Comparison of ENCODE assay signal across 10 cellular contexts in the genomic region with DNA sequence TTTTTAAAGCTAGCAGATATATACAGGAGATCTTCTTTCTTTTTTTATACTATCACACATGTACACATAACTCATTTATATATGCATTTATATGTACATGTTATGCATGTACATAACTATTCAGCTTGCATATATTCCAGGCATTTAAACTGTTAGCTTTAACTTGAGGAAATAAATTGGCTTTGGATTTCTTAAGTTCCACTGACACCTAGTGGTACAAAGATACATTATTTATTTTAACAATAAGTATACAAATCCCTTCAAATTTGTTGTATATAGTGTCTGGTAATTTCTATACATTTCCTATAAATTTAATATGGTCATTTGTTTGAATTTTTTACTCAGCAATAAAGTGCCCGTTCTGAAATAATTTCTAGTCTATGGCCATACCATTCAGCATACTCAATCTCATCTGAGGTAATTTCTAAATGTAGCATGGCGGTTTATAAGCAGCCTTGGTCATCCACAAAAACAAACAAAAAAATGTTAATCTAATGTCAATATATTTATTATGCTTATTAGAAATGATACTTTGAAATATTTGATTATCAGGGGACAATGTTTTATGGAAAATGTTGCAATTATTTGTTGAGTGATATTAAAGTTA. TPM values are rescaled to one million over a fixed set of nuclear protein-coding genes. Genes with fewer than 3 reads are reported as not detected.
DNase-seq lines count a peak whose midpoint lies in the region; ATAC-seq and TF ChIP-seq lines count a peak whose summit lies in the region.
"Had no signal": no experiment of that assay in that cellular context is flagged by ENCODE, and none has a peak within 500 bp of the region (broad histone marks: within the 10 kb centered on the region; RNA-seq: fewer than 3 reads in every experiment).

No MANE protein-coding gene starts in this region.

- intact Hi-C loops in CD8-positive, alpha-beta T cell (cut with DNase I, micrococcal nuclease), result loop anchor here (2.0 to 10.0 kb wide), 3 partner anchors 120 to 298 kb away; no protein-coding TSS in a partner anchor
- intact Hi-C loops in mammary epithelial cell (cut with micrococcal nuclease), result loop anchor here (1.0 to 10.0 kb wide), 2 partner anchors 116 to 300 kb away; no protein-coding TSS in a partner anchor

- H3K4me3 ChIP-seq in CD8-positive, alpha-beta T cell (ENCODE audit: low read depth, low read length), result no peak overlapping the region
- no peak overlapping the region for H3K4me3 ChIP-seq in mammary epithelial cell (replicated peaks in 1 of 3; ENCODE audit: insufficient read depth in 1 of 3, low read depth in 2 of 3, low read length in 3 of 3)
- H3K4me3 ChIP-seq: HAP-1 had no signal

- no TSS peak for BruUV-seq in mammary epithelial cell (replicated peaks; lab: Mats Ljungman, UMichigan)

- no peaks in the 10 kb centered on the region for H3K9me3 ChIP-seq in CD8-positive, alpha-beta T cell (ENCODE audit: low read length)
- H3K9me3 ChIP-seq in mammary epithelial cell (replicated peaks; ENCODE audit: insufficient read depth, low read length), result no peaks in the 10 kb centered on the region
- H3K9me3 ChIP-seq: HAP-1 had no signal

- no peak overlapping the region for H2AFZ ChIP-seq in mammary epithelial cell (ENCODE audit: low read depth, low read length)

- ATAC-seq in CD8-positive, alpha-beta T cell, result peak; percentile 36
- no peak for ATAC-seq in HG03159 (IDR thresholded peaks at IDR 0.05; ENCODE audit: unreplicated experiment)
- no peak for ATAC-seq in GM21367 (IDR thresholded peaks at IDR 0.05; ENCODE audit: unreplicated experiment)
- ATAC-seq: activated T-cell treated with anti-CD3 and anti-CD28 coated beads, Interleukin-2, amount 50 U/mL, for 72 hours had no signal

- no peaks in the 10 kb centered on the region for H3K4me1 Mint-ChIP-seq in CD8-positive, alpha-beta T cell (ENCODE audit: low read depth)

- WGBS in mammary epithelial cell (ENCODE audit: low coverage, missing lambda C conversion rate), result 76% methylated on average over 2 of the region's 2 CpGs

- CTCF ChIA-PET in CD8-positive, alpha-beta T cell (lab: Charles Lee), result interaction anchor here (0.9 to 2.4 kb wide), 11 partner anchors 11 to 320 kb away, joined by 3 to 11 read pairs (median 3); a partner anchor contains a TSS
- CTCF ChIA-PET in mammary epithelial cell (lab: Charles Lee; ENCODE audit: low non-redundant PET), result interaction anchor here (0.6 kb wide), 3 partner anchors 18 to 40 kb away, joined by 3 to 7 read pairs (median 3); no protein-coding TSS in a partner anchor

- no peak overlapping the region for H3K4me2 ChIP-seq in mammary epithelial cell (ENCODE audit: insufficient read depth, low read depth, low read length)

- in situ Hi-C loops in mammary epithelial cell (cut with MboI; ENCODE audit: low sequenced_read_pairs in 2 of 2), result no loop called here

- DNase-seq in CD8-positive, alpha-beta T cell, result no peak
- DNase-seq in Kasumi-1 (lab: John Stamatoyannopoulos, UW) (peak; percentile 74 to 81), mammary epithelial cell (peak; percentile 3), middle frontal gyrus (ENCODE audit: extremely low spot score, low spot score) (peak; percentile 20), NCI-H2171 (lab: John Stamatoyannopoulos, UW) (no peak)
- DNase-seq in effector CD4-positive, alpha-beta T cell, result no peak
- DNase-seq: activated T-cell treated with anti-CD3 and anti-CD28 coated beads, Interleukin-2, amount 50 U/mL, for 72 hours had no signal

- H3K36me3 ChIP-seq in CD8-positive, alpha-beta T cell (ENCODE audit: insufficient read depth, low read length), result peaks cover 37% of the 10 kb centered on the region
- peaks cover 57% of the 10 kb centered on the region for H3K36me3 ChIP-seq in mammary epithelial cell (ENCODE audit: insufficient read depth, low read length)

- no peaks in the 10 kb centered on the region for H3K4me1 ChIP-seq in CD8-positive, alpha-beta T cell (ENCODE audit: insufficient read depth, low read length)
- H3K4me1 ChIP-seq in mammary epithelial cell (ENCODE audit: insufficient read depth, low read length), result no peaks in the 10 kb centered on the region
- H3K4me1 ChIP-seq: HAP-1 had no signal

- no peaks in the 10 kb centered on the region for H3K79me2 ChIP-seq in mammary epithelial cell (ENCODE audit: insufficient read depth, low read length)

- no peak overlapping the region for H3K9ac ChIP-seq in mammary epithelial cell (ENCODE audit: insufficient read depth, low read length)

- H3K27me3 ChIP-seq in CD8-positive, alpha-beta T cell (ENCODE audit: insufficient read depth, low read length), result no peaks in the 10 kb centered on the region
- no peaks in the 10 kb centered on the region for H3K27me3 ChIP-seq in mammary epithelial cell (ENCODE audit: insufficient read depth, low read length)

- dilution Hi-C loops in mammary epithelial cell (cut with HindIII; ENCODE audit: low sequenced_read_pairs), result no loop called here

- TF ChIP-seq CTCF in CD8-positive, alpha-beta T cell (IDR thresholded peaks at IDR 0.05), result peak; percentile 63
- peak; percentile 2 to 39 for TF ChIP-seq CTCF in mammary epithelial cell (conservative IDR thresholded peaks at IDR 0.05 in 1 of 2, IDR thresholded peaks at IDR 0.05 in 1 of 2; ENCODE audit: extremely low read depth in 1 of 2, insufficient read depth in 1 of 2, low read depth in 1 of 2, low read length in 2 of 2)

- no peak overlapping the region for H3K27ac ChIP-seq in CD8-positive, alpha-beta T cell (ENCODE audit: low read depth, low read length)
- no peak overlapping the region for H3K27ac ChIP-seq in mammary epithelial cell (ENCODE audit: insufficient read depth, low read depth, low read length)

- H3K9me3 Mint-ChIP-seq in CD8-positive, alpha-beta T cell, result no peaks in the 10 kb centered on the region
- H3K9me3 Mint-ChIP-seq: activated T-cell treated with anti-CD3 and anti-CD28 coated beads, Interleukin-2, amount 50 U/mL, for 72 hours had no signal

- POLR2A ChIA-PET in CD8-positive, alpha-beta T cell (lab: Charles Lee), result interaction anchor here (2.1 kb wide), 1 partner anchor 11 kb away, joined by 7 read pairs; a partner anchor contains a TSS

- no peaks in the 10 kb centered on the region for H3K27me3 Mint-ChIP-seq in CD8-positive, alpha-beta T cell (ENCODE audit: low read depth)

- H4K20me1 ChIP-seq in mammary epithelial cell (ENCODE audit: insufficient read depth, low read length), result no peaks in the 10 kb centered on the region

- peaks cover 67% of the 10 kb centered on the region for H3K36me3 Mint-ChIP-seq in CD8-positive, alpha-beta T cell

- no peak overlapping the region for H3K27ac Mint-ChIP-seq in CD8-positive, alpha-beta T cell

- H3K4me3 Mint-ChIP-seq in CD8-positive, alpha-beta T cell, result no peak overlapping the region
- H3K4me3 Mint-ChIP-seq: activated T-cell treated with anti-CD3 and anti-CD28 coated beads, Interleukin-2, amount 50 U/mL, for 72 hours had no signal

RNA-seq across cellular contexts. Expression of a gene that starts 11.6 kb away (rescaled TPM):
- total RNA-seq in CD8-positive, alpha-beta T cell, result 10 to 100 TPM; 41.4 to 41.7 TPM
- 10 to 100 TPM; 18.3 to 37.7 TPM for total RNA-seq in mammary epithelial cell
- 21.4 TPM for polyA plus RNA-seq in mammary epithelial cell
- polyA minus RNA-seq in mammary epithelial cell, result 7.8 TPM

RNA-seq across cellular contexts. Expression of a gene that starts 11.9 kb away (rescaled TPM):
- 10 to 100 TPM; 59.0 to 62.7 TPM for total RNA-seq in CD8-positive, alpha-beta T cell
- 10 to 100 TPM; 39.3 to 41.2 TPM for total RNA-seq in mammary epithelial cell
- 10.9 TPM for polyA plus RNA-seq in mammary epithelial cell
- 10.5 TPM for polyA minus RNA-seq in mammary epithelial cell

Comparison
In these comparisons a context has a peak if more than half of its experiments do, and no peak if none do; other contexts are left out.
1. DNase-seq: peak in Kasumi-1 (2 of 2), mammary epithelial cell (single experiment) and middle frontal gyrus (single experiment); none in CD8-positive, alpha-beta T cell (0 of 7), NCI-H2171 (single experiment) and effector CD4-positive, alpha-beta T cell (single experiment).